In genomic region chr19:55369651-55370304, GRCh38 we compare ENCODE assay signal across 9 cellular contexts. TPM values are rescaled to one million over a fixed set of nuclear protein-coding genes. Genes with fewer than 3 reads are reported as not detected.
DNase-seq lines count a peak whose midpoint lies in the region; ATAC-seq, FAIRE-seq and TF ChIP-seq lines count a peak whose summit lies in the region.
"Had no signal": no experiment of that assay in that cellular context is flagged by ENCODE, and none has a peak within 500 bp of the region (broad histone marks: within the 10 kb centered on the region; RNA-seq: fewer than 3 reads in every experiment).

No MANE protein-coding gene starts in this region.

- H3K4me1 Mint-ChIP-seq in CD4-positive, alpha-beta memory T cell, result peaks cover 6 to 13% (median 9%) of the 10 kb centered on the region in 4 donors
- H3K4me1 Mint-ChIP-seq in T-helper 17 cell, result peaks cover 13% of the 10 kb centered on the region
- peaks cover 5 to 8% of the 10 kb centered on the region in 2 donors for H3K4me1 Mint-ChIP-seq in effector memory CD8-positive, alpha-beta T cell (ENCODE audit: low read depth in 2 of 2)
- peaks cover 13% of the 10 kb centered on the region for H3K4me1 Mint-ChIP-seq in nephron

- no peak overlapping the region for H3K4me3 ChIP-seq in CD4-positive, alpha-beta memory T cell (ENCODE audit: low read length in 2 of 2)
- H3K4me3 ChIP-seq: lung had no signal

- peak in 2 of 5 donors; percentile 26 to 32 for DNase-seq in CD4-positive, alpha-beta memory T cell
- DNase-seq in HTR-8/SVneo (ENCODE audit: insufficient read length, low spot score) (peak; percentile 83), T-helper 17 cell (no peak), SIG-M5 treated with dmso at 0.1 percent for 504 hours (lab: John Stamatoyannopoulos, UW; ENCODE audit: unreplicated experiment) (no peak)
- no peak for DNase-seq in effector memory CD8-positive, alpha-beta T cell

- peaks cover 0 to 4% (median 0%) of the 10 kb centered on the region in 8 donors for H3K9me3 Mint-ChIP-seq in CD4-positive, alpha-beta memory T cell
- H3K9me3 Mint-ChIP-seq in effector memory CD8-positive, alpha-beta T cell, result no peaks in the 10 kb centered on the region
- no peaks in the 10 kb centered on the region for H3K9me3 Mint-ChIP-seq in nephron

- H3K36me3 ChIP-seq in CD4-positive, alpha-beta memory T cell (ENCODE audit: insufficient read depth, low read length), result no peaks in the 10 kb centered on the region

- CTCF ChIA-PET in CD4-positive, alpha-beta memory T cell (lab: Charles Lee; ENCODE audit: partially characterized antibody), result no interaction called here

- peaks cover 29 to 37% of the 10 kb centered on the region in 2 donors for H3K27me3 Mint-ChIP-seq in CD4-positive, alpha-beta memory T cell
- H3K27me3 Mint-ChIP-seq in T-helper 17 cell, result peaks cover 41% of the 10 kb centered on the region
- H3K27me3 Mint-ChIP-seq in effector memory CD8-positive, alpha-beta T cell, result peaks cover 53 to 76% of the 10 kb centered on the region in 2 donors
- peaks cover 44% of the 10 kb centered on the region for H3K27me3 Mint-ChIP-seq in nephron (ENCODE audit: low read depth)

- POLR2A ChIA-PET in CD4-positive, alpha-beta memory T cell (lab: Charles Lee; ENCODE audit: partially characterized antibody), result interaction anchor here (1.8 kb wide), 1 partner anchor 14 kb away, joined by 5 read pairs; the partner anchor contains the start of gene TMEM238

- ATAC-seq in T-helper 17 cell, result peak; percentile 66
- ATAC-seq in effector memory CD8-positive, alpha-beta T cell (replicated peaks), result peak; percentile 68
- ATAC-seq in HG03135 (IDR thresholded peaks at IDR 0.05; ENCODE audit: unreplicated experiment), result no peak
- ATAC-seq in HG02623 (IDR thresholded peaks at IDR 0.05; ENCODE audit: unreplicated experiment), result no peak

- H3K4me3 Mint-ChIP-seq in CD4-positive, alpha-beta memory T cell, result peak overlapping the region; percentile 60 to 85 (median 75)
- H3K4me3 Mint-ChIP-seq in T-helper 17 cell (peak overlapping the region; percentile 84), nephron (peak overlapping the region; percentile 75 to 84 (median 83))
- H3K4me3 Mint-ChIP-seq in effector memory CD8-positive, alpha-beta T cell, result peak overlapping the region; percentile 73 to 86

- H3K4me1 ChIP-seq in CD4-positive, alpha-beta memory T cell (ENCODE audit: insufficient read depth, low read length), result peaks cover 7% of the 10 kb centered on the region

- no peaks in the 10 kb centered on the region for H3K9me3 ChIP-seq in CD4-positive, alpha-beta memory T cell (ENCODE audit: control insufficient read depth in 1 of 2, low read length in 2 of 2)
- H3K9me3 ChIP-seq in T-helper 17 cell (ENCODE audit: control insufficient read depth, low read length, poor library complexity, severe bottlenecking), result no peaks in the 10 kb centered on the region

- FAIRE-seq in HTR-8/SVneo (lab: Jason Lieb, UNC), result peak; percentile 44

- H3K36me3 Mint-ChIP-seq in CD4-positive, alpha-beta memory T cell, result no peaks in the 10 kb centered on the region
- H3K36me3 Mint-ChIP-seq in T-helper 17 cell (ENCODE audit: low read depth), result peaks cover 17% of the 10 kb centered on the region
- H3K36me3 Mint-ChIP-seq in effector memory CD8-positive, alpha-beta T cell (ENCODE audit: insufficient read depth), result no peaks in the 10 kb centered on the region
- no peaks in the 10 kb centered on the region for H3K36me3 Mint-ChIP-seq in nephron (ENCODE audit: low read depth)

- no peak for TF ChIP-seq CTCF in nephron (IDR thresholded peaks at IDR 0.05; ENCODE audit: unreplicated experiment in 3 of 3)

- H3K27ac Mint-ChIP-seq in CD4-positive, alpha-beta memory T cell, result peak overlapping the region in 1 of 7 donors; percentile 57
- H3K27ac Mint-ChIP-seq in T-helper 17 cell, result peak overlapping the region; percentile 45
- no peak overlapping the region for H3K27ac Mint-ChIP-seq in effector memory CD8-positive, alpha-beta T cell
- no peak overlapping the region for H3K27ac Mint-ChIP-seq in nephron

- peaks cover 23% of the 10 kb centered on the region for H3K27me3 ChIP-seq in CD4-positive, alpha-beta memory T cell (ENCODE audit: insufficient read depth, low read length)

- no peak overlapping the region for H3K27ac ChIP-seq in CD4-positive, alpha-beta memory T cell (ENCODE audit: low read depth, low read length)

- intact Hi-C loops in CD4-positive, alpha-beta memory T cell (cut with micrococcal nuclease), result no loop called here

RNA-seq across cellular contexts. Expression of gene IL11, which starts 0.5 kb away (rescaled TPM):
- under 1 TPM; 0.32 to 0.47 TPM for total RNA-seq in CD4-positive, alpha-beta memory T cell
- not detected for polyA plus RNA-seq in CD4-positive, alpha-beta memory T cell
- under 1 TPM; 0.25 to 0.89 TPM for total RNA-seq in T-helper 17 cell

RNA-seq across cellular contexts. Expression of gene GARIN5B, which starts 6.7 kb away (rescaled TPM):
- total RNA-seq in CD4-positive, alpha-beta memory T cell, result not detected
- not detected for polyA plus RNA-seq in CD4-positive, alpha-beta memory T cell
- total RNA-seq in T-helper 17 cell, result under 1 TPM in 1 of 2 donors, not detected in 1; 0.07 TPM
- polyA plus RNA-seq: lung had no signal

RNA-seq across cellular contexts. Expression of gene TMEM190, which starts 6.8 kb away (rescaled TPM):
- not detected for total RNA-seq in CD4-positive, alpha-beta memory T cell
- polyA plus RNA-seq in CD4-positive, alpha-beta memory T cell, result not detected
- not detected for total RNA-seq in T-helper 17 cell

RNA-seq across cellular contexts. Expression of gene TMEM238, which starts 14.3 kb away (rescaled TPM):
- 1 to 10 TPM; 9.6 to 9.9 TPM for total RNA-seq in CD4-positive, alpha-beta memory T cell
- polyA plus RNA-seq in CD4-positive, alpha-beta memory T cell, result 1 to 10 TPM in 1 of 2 donors, not detected in 1; 2.4 TPM
- total RNA-seq in T-helper 17 cell, result 10 to 100 TPM; 14.6 to 19.5 TPM

RNA-seq across cellular contexts. Expression of gene COX6B2, which starts 15.3 kb away (rescaled TPM):
- under 1 TPM in 1 of 2 experiments, not detected in 1; 0.38 TPM for total RNA-seq in CD4-positive, alpha-beta memory T cell
- not detected for polyA plus RNA-seq in CD4-positive, alpha-beta memory T cell
- total RNA-seq in T-helper 17 cell, result 1 to 10 TPM in 1 of 2 donors, under 1 TPM in 1; 0.62 to 1.4 TPM

Comparison
In these comparisons a context has a peak if more than half of its experiments do, and no peak if none do; other contexts are left out.
1. ATAC-seq: peak in T-helper 17 cell (single experiment) and effector memory CD8-positive, alpha-beta T cell (single experiment); none in HG03135 (single experiment) and HG02623 (single experiment).
2. Peak in every context shown above with its lines, with median percentiles within 50 percentile points of each other: H3K4me3 Mint-ChIP-seq.